Comparison of ENCODE assay signal across 18 cellular contexts in genomic region chr2:186699742-186700141, GRCh38. TPM values are rescaled to one million over a fixed set of nuclear protein-coding genes. Genes with fewer than 3 reads are reported as not detected.
DNase-seq lines count a peak whose midpoint lies in the region; FAIRE-seq and TF ChIP-seq lines count a peak whose summit lies in the region.
"Had no signal": no experiment of that assay in that cellular context is flagged by ENCODE, and none has a peak within 500 bp of the region (broad histone marks: within the 10 kb centered on the region; RNA-seq: fewer than 3 reads in every experiment).

No MANE protein-coding gene starts in this region.

- H3K27ac ChIP-seq in OCI-LY7 (ENCODE audit: low read depth, low read length, poor library complexity, severe bottlenecking), result no peak overlapping the region
- H3K27ac ChIP-seq: 22Rv1, A549, BLaER1 had no signal

- intact Hi-C loops in head of caudate nucleus (cut with DNase I), result loop anchor here (10.0 kb wide), 1 partner anchor 105 kb away; the partner anchor contains the start of gene ITGAV
- intact Hi-C loops in OCI-LY7 (cut with micrococcal nuclease; ENCODE audit: unreplicated experiment), result no loop called here

- H3K4me2 ChIP-seq in OCI-LY7 (ENCODE audit: low read length), result no peak overlapping the region
- H3K4me2 ChIP-seq: A549, BLaER1 had no signal

- H4K20me1 ChIP-seq in OCI-LY7 (ENCODE audit: insufficient read depth, low read length), result no peaks in the 10 kb centered on the region
- H4K20me1 ChIP-seq: BLaER1 had no signal

- TF ChIP-seq CTCF in brain (conservative IDR thresholded peaks at IDR 0.05) (no peak), OCI-LY7 (conservative IDR thresholded peaks at IDR 0.05; ENCODE audit: low read length) (no peak)

- peaks cover 84% of the 10 kb centered on the region for H3K4me1 Mint-ChIP-seq in brain

- H2AFZ ChIP-seq in OCI-LY7 (ENCODE audit: low read length), result no peak overlapping the region

- DNase-seq in NCI-H446 treated with DMSO at 0.1 percent for 48 hours (lab: John Stamatoyannopoulos, UW) (peak; percentile 31), NCI-H446 (lab: John Stamatoyannopoulos, UW) (no peak), middle frontal gyrus (ENCODE audit: extremely low spot score, low spot score) (no peak), head of caudate nucleus (no peak), OCI-LY7 (ENCODE audit: low spot score) (no peak)
- DNase-seq: CD4-positive, alpha-beta memory T cell; DMS153; DMS79; GDM1; GOT3; H7; HFFc6 had no signal

- no peak overlapping the region for H3K4me3 ChIP-seq in OCI-LY7 (ENCODE audit: low read depth, low read length, poor library complexity, severe bottlenecking)
- H3K4me3 ChIP-seq: A549, BLaER1 had no signal

- H3K79me2 ChIP-seq in OCI-LY7 (ENCODE audit: insufficient read depth, low read depth, low read length), result no peaks in the 10 kb centered on the region

- FAIRE-seq in islet of Langerhans (lab: Jason Lieb, UNC), result peak; percentile 36
- FAIRE-seq: A549 had no signal

- no peaks in the 10 kb centered on the region for H3K9me3 ChIP-seq in OCI-LY7 (ENCODE audit: low read length)
- H3K9me3 ChIP-seq: A549, BLaER1 had no signal

- CTCF ChIA-PET in OCI-LY7 (lab: Charles Lee; ENCODE audit: unreplicated experiment), result no interaction called here

- POLR2A ChIA-PET in OCI-LY7 (lab: Charles Lee), result no interaction called here

- H3K9me3 Mint-ChIP-seq in brain, result peaks cover 0 to 12% (median 4%) of the 10 kb centered on the region in 5 experiments
- H3K9me3 Mint-ChIP-seq: CD4-positive, alpha-beta memory T cell; HFFc6 had no signal

- H3K27ac Mint-ChIP-seq in brain, result peak overlapping the region in 4 of 5 experiments; percentile 16 to 90 (median 58)
- H3K27ac Mint-ChIP-seq: CD14-positive monocyte; CD4-positive, alpha-beta memory T cell; HFFc6 had no signal

- H3K36me3 Mint-ChIP-seq in brain, result peaks cover 35% of the 10 kb centered on the region
- H3K36me3 Mint-ChIP-seq: CD14-positive monocyte; CD4-positive, alpha-beta memory T cell had no signal

- H3K36me3 ChIP-seq in OCI-LY7 (ENCODE audit: insufficient read depth, low read length), result no peaks in the 10 kb centered on the region
- H3K36me3 ChIP-seq: BLaER1 had no signal

- no TSS peak for BruUV-seq in OCI-LY7 (replicated peaks; lab: Mats Ljungman, UMichigan)

- H3K9me2 ChIP-seq in OCI-LY7 (ENCODE audit: insufficient read depth, low read length), result no peaks in the 10 kb centered on the region; the same call in 1 of the 2 replicates

- peaks cover 7% of the 10 kb centered on the region for H3K27me3 Mint-ChIP-seq in brain

- peak overlapping the region in 4 of 5 experiments; percentile 67 to 96 (median 77) for H3K4me3 Mint-ChIP-seq in brain
- H3K4me3 Mint-ChIP-seq: CD14-positive monocyte; CD4-positive, alpha-beta memory T cell; HFFc6 had no signal

- no peaks in the 10 kb centered on the region for H3K4me1 ChIP-seq in OCI-LY7 (ENCODE audit: insufficient read depth, low read length, poor library complexity, severe bottlenecking)

RNA-seq across cellular contexts. Expression of gene FAM171B, which starts 5.9 kb away (rescaled TPM):
- polyA plus RNA-seq in brain (ENCODE audit: insufficient read depth, low read depth, low replicate concordance), result 6.3 TPM
- not detected in 2 replicates for total RNA-seq in OCI-LY7 (2014; rRNA removed; shearing (Covaris generic))
- total RNA-seq in OCI-LY7 (2022), result not detected in 2 replicates
